In the genomic region with DNA sequence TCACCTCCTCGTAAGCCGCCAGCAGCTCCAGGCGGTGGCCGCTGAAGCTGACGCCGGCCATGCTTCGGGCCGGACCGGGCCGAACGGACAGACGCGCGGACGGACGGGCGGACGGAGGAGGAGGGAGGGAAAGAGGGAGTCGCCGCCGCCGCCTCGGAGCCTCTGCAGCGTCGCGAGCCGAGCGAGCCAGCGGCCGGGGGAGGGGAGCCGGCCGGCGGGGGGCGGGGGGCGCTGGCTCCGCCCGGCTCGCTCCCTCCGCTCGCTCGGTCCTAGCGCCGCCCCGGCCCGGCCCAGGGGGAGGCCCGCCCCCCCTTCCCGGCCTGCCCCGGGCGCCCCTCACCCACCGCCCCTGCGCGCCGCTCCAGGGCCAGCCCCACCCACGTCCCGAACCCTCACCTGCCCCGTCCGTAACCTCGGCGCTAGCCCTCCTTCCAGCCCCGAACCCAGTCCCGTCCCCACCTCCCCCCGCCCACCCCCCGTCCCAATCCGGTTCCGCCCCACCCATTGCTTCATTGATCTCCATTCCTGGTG, we compare ENCODE assay signal across 8 cellular contexts. TPM values are rescaled to one million over a fixed set of nuclear protein-coding genes. Genes with fewer than 3 reads are reported as not detected.
DNase-seq lines count a peak whose midpoint lies in the region; ATAC-seq and TF ChIP-seq lines count a peak whose summit lies in the region.

A gene (minus strand): TSS at position 174 of the 531 bp plus-strand sequence. CDS start 113 bp downstream, at position 61.

- no peaks in the 10 kb centered on the region; the same call in 1 of the 2 replicates for H4K20me1 ChIP-seq in GM23248 (ENCODE audit: insufficient read depth)
- no peaks in the 10 kb centered on the region for H4K20me1 ChIP-seq in OCI-LY7 (ENCODE audit: insufficient read depth, low read length)

- WGBS in GM23248 (ENCODE audit: low coverage in 1 of 2, low lambda C conversion rate in 2 of 2, missing lambda C conversion rate in 2 of 2), 2 experiments = 2% methylated on average over 25 of the region's 65 CpGs; no CpG with 5 or more reads in 1 of the 2 experiments

- H3K4me2 ChIP-seq in GM23248 (ENCODE audit: unreplicated experiment) (peak within 1 kb of the TSS; percentile 96), OCI-LY7 (ENCODE audit: low read length) (peak within 1 kb of the TSS; percentile 67)

- H3K36me3 ChIP-seq in GM23248 (ENCODE audit: low read depth) (no peaks in the 10 kb centered on the region), OCI-LY7 (ENCODE audit: insufficient read depth, low read length) (no peaks in the 10 kb centered on the region)

- H3K27ac ChIP-seq in GM23248 = peak within 1 kb of the TSS; percentile 93
- H3K27ac ChIP-seq in OCI-LY7 (ENCODE audit: low read depth, low read length, poor library complexity, severe bottlenecking) = peak within 1 kb of the TSS; percentile 0

- peaks cover 37% of the 10 kb centered on the region for H3K4me1 ChIP-seq in GM23248 (ENCODE audit: insufficient read depth)
- H3K4me1 ChIP-seq in OCI-LY7 (ENCODE audit: insufficient read depth, low read length, poor library complexity, severe bottlenecking) = peaks cover 10% of the 10 kb centered on the region

- peak within 1 kb of the TSS; percentile 95 for H3K27ac Mint-ChIP-seq in chondrocyte (ENCODE audit: unreplicated experiment)
- H3K27ac Mint-ChIP-seq in stimulated activated naive B cell treated with anti-CD40 and anti-IgM and Interleukin-4, amounts not matched to agents 10 μg/mL and 1 μg/mL and 100 μg/mL, for 72 hours = peak within 1 kb of the TSS; percentile 11

- H3K4me3 Mint-ChIP-seq in chondrocyte (ENCODE audit: unreplicated experiment) = peak within 1 kb of the TSS; percentile 77
- H3K4me3 Mint-ChIP-seq in stimulated activated naive B cell treated with anti-CD40 and anti-IgM and Interleukin-4, amounts not matched to agents 10 μg/mL and 1 μg/mL and 100 μg/mL, for 72 hours = peak within 1 kb of the TSS; percentile 77 to 79

- POLR2A ChIA-PET in OCI-LY7 (lab: Charles Lee) = no interaction called here

- peak within 1 kb of the TSS; percentile 84 for H3K9ac ChIP-seq in GM23248

- H3K36me3 Mint-ChIP-seq in chondrocyte (ENCODE audit: low read depth) = peaks cover 4% of the 10 kb centered on the region
- H3K36me3 Mint-ChIP-seq in stimulated activated naive B cell treated with anti-CD40 and anti-IgM and Interleukin-4, amounts not matched to agents 10 μg/mL and 1 μg/mL and 100 μg/mL, for 72 hours = no peaks in the 10 kb centered on the region

- intact Hi-C loops in OCI-LY7 (cut with micrococcal nuclease; ENCODE audit: unreplicated experiment) = no loop called here

- peaks cover 44% of the 10 kb centered on the region for H3K79me2 ChIP-seq in GM23248 (ENCODE audit: insufficient read depth)
- H3K79me2 ChIP-seq in OCI-LY7 (ENCODE audit: insufficient read depth, low read depth, low read length) = no peaks in the 10 kb centered on the region

- no peaks in the 10 kb centered on the region for H3K27me3 Mint-ChIP-seq in chondrocyte (ENCODE audit: low read depth)
- peaks cover 8 to 11% of the 10 kb centered on the region in 2 donors for H3K27me3 Mint-ChIP-seq in stimulated activated naive B cell treated with anti-CD40 and anti-IgM and Interleukin-4, amounts not matched to agents 10 μg/mL and 1 μg/mL and 100 μg/mL, for 72 hours

- in situ Hi-C loops in GM23248 (cut with MboI) = no loop called here

- no peaks in the 10 kb centered on the region for H3K9me3 Mint-ChIP-seq in chondrocyte (ENCODE audit: low read depth)
- no peaks in the 10 kb centered on the region for H3K9me3 Mint-ChIP-seq in stimulated activated naive B cell treated with anti-CD40 and anti-IgM and Interleukin-4, amounts not matched to agents 10 μg/mL and 1 μg/mL and 100 μg/mL, for 72 hours

- peak; percentile 30 to 46 for ATAC-seq in stimulated activated naive B cell treated with anti-CD40 and anti-IgM and Interleukin-4, amounts not matched to agents 10 μg/mL and 1 μg/mL and 100 μg/mL, for 72 hours (replicated peaks)
- ATAC-seq in GM21390 (IDR thresholded peaks at IDR 0.05; ENCODE audit: unreplicated experiment) = no peak

- CTCF ChIA-PET in OCI-LY7 (lab: Charles Lee; ENCODE audit: unreplicated experiment) = interaction anchor here (0.5 kb wide), 1 partner anchor 21 kb away, joined by 3 read pairs; no protein-coding TSS in a partner anchor

- H3K9me2 ChIP-seq in GM23248 (ENCODE audit: insufficient read depth) (no peaks in the 10 kb centered on the region), OCI-LY7 (ENCODE audit: insufficient read depth, low read length) (no peaks in the 10 kb centered on the region)

- BruUV-seq in OCI-LY7 (replicated peaks; lab: Mats Ljungman, UMichigan) = no TSS peak

- DNase-seq in D341Med (ENCODE audit: low spot score) (peak; percentile 97), GM23248 (peak; percentile 87), OCI-LY7 (ENCODE audit: low spot score) (peak; percentile 40), chondrocyte (ENCODE audit: low spot score) (no peak), kidney tubule cell (ENCODE audit: low spot score) (peak; percentile 69), cerebellar nuclear complex (lab: John Stamatoyannopoulos, UW) (no peak)
- no peak for DNase-seq in stimulated activated naive B cell treated with anti-CD40 and anti-IgM and Interleukin-4, amounts not matched to agents 10 μg/mL and 1 μg/mL and 100 μg/mL, for 72 hours

- H3K4me3 ChIP-seq in GM23248 = peak within 1 kb of the TSS; percentile 82
- H3K4me3 ChIP-seq in OCI-LY7 (ENCODE audit: low read depth, low read length, poor library complexity, severe bottlenecking) = peak within 1 kb of the TSS; percentile 65

- no peaks in the 10 kb centered on the region for H3K27me3 ChIP-seq in GM23248 (replicated peaks; ENCODE audit: insufficient read depth)

- H3K9me3 ChIP-seq in GM23248 (ENCODE audit: low read depth) (no peaks in the 10 kb centered on the region), OCI-LY7 (ENCODE audit: low read length) (no peaks in the 10 kb centered on the region)

- peaks cover 49% of the 10 kb centered on the region for H3F3A ChIP-seq in GM23248 (ENCODE audit: insufficient read depth)

- TF ChIP-seq CTCF in OCI-LY7 (conservative IDR thresholded peaks at IDR 0.05; ENCODE audit: low read length) = no peak
- TF ChIP-seq CTCF in chondrocyte (IDR thresholded peaks at IDR 0.05) = no peak

- peaks cover 80% of the 10 kb centered on the region for H3K4me1 Mint-ChIP-seq in chondrocyte (ENCODE audit: low read depth)
- peaks cover 27 to 39% of the 10 kb centered on the region in 2 donors for H3K4me1 Mint-ChIP-seq in stimulated activated naive B cell treated with anti-CD40 and anti-IgM and Interleukin-4, amounts not matched to agents 10 μg/mL and 1 μg/mL and 100 μg/mL, for 72 hours

- no peak within 1 kb of the TSS for H2AFZ ChIP-seq in GM23248
- H2AFZ ChIP-seq in OCI-LY7 (ENCODE audit: low read length) = no peak within 1 kb of the TSS

RNA-seq across cellular contexts. Expression of the gene that starts here (rescaled TPM):
- 224 and 257 TPM in 2 replicates for total RNA-seq in GM23248 (2014; rRNA removed; shearing (Covaris generic))
- 160 and 163 TPM in 2 replicates for polyA plus RNA-seq in GM23248 (2016; fragmentation: Nextera tagmentation; extraction: Ambion mirVana)
- 11.7 and 17.4 TPM in 2 replicates for total RNA-seq in OCI-LY7 (2014; rRNA removed; shearing (Covaris generic))
- 21.3 and 22.0 TPM in 2 replicates for total RNA-seq in OCI-LY7 (2022)
- 207 to 277 TPM (median 274 TPM) in 3 replicates for total RNA-seq in chondrocyte

Comparison
In these comparisons a context has a peak if more than half of its experiments do, and no peak if none do; other contexts are left out.
1. DNase-seq: peak in D341Med (single experiment), GM23248 (single experiment), OCI-LY7 (single experiment) and kidney tubule cell (single experiment); none in chondrocyte (single experiment), stimulated activated naive B cell treated with anti-CD40 and anti-IgM and Interleukin-4, amounts not matched to agents 10 μg/mL and 1 μg/mL and 100 μg/mL, for 72 hours (single experiment) and cerebellar nuclear complex (0 of 2).